ENCODE assay signal across 14 cellular contexts in genomic region chr1:47229031-47229831, GRCh38. TPM values are rescaled to one million over a fixed set of nuclear protein-coding genes. Genes with fewer than 3 reads are reported as not detected.
DNase-seq lines count a peak whose midpoint lies in the region; ATAC-seq lines count a peak whose summit lies in the region.
"Had no signal": no experiment of that assay in that cellular context is flagged by ENCODE, and none has a peak within 500 bp of the region (broad histone marks: within the 10 kb centered on the region; RNA-seq: fewer than 3 reads in every experiment).

No MANE protein-coding gene starts in this region.

- no peak overlapping the region for H3K27ac ChIP-seq in HUES64 (ENCODE audit: low read depth, low read length)
- peak overlapping the region; percentile 59 for H3K27ac ChIP-seq in caudate nucleus (ENCODE audit: low read depth, low read length)
- peak overlapping the region; percentile 49 for H3K27ac ChIP-seq in layer of hippocampus (ENCODE audit: low read depth, low read length)
- H3K27ac ChIP-seq: epithelial cell of prostate, HL-60 had no signal

- H3K9me3 ChIP-seq in HUES64 (ENCODE audit: insufficient read depth, low read depth, low read length) = no peaks in the 10 kb centered on the region

- ATAC-seq in stimulated activated naive B cell treated with anti-CD40 and anti-IgM and Interleukin-4, amounts not matched to agents 10 μg/mL and 1 μg/mL and 100 μg/mL, for 72 hours (replicated peaks) = no peak
- no peak for ATAC-seq in GM19324 (IDR thresholded peaks at IDR 0.05; ENCODE audit: low FRiP score, unreplicated experiment)
- ATAC-seq: activated CD8-positive, alpha-beta memory T cell treated with anti-CD3 and anti-CD28 coated beads, Interleukin-2, amount 10 ng/mL, durations not matched to agents 7 days and 5 days; left colon had no signal

- no peak overlapping the region for H3K9ac ChIP-seq in HUES64 (ENCODE audit: low read depth, low read length)

- H3K27me3 ChIP-seq in HUES64 (ENCODE audit: insufficient read depth, low read length) = peaks cover 100% of the 10 kb centered on the region
- peaks cover 49% of the 10 kb centered on the region for H3K27me3 ChIP-seq in layer of hippocampus (ENCODE audit: control insufficient read depth, insufficient read depth, low read length)

- H3K4me1 ChIP-seq in HUES64 (ENCODE audit: insufficient read depth, low read length) = peaks cover 38% of the 10 kb centered on the region

- H3K4me3 Mint-ChIP-seq in stimulated activated naive B cell treated with anti-CD40 and anti-IgM and Interleukin-4, amounts not matched to agents 10 μg/mL and 1 μg/mL and 100 μg/mL, for 72 hours = peak overlapping the region; percentile 29 to 62
- H3K4me3 Mint-ChIP-seq: activated CD8-positive, alpha-beta memory T cell treated with anti-CD3 and anti-CD28 coated beads, Interleukin-2, amount 10 ng/mL, durations not matched to agents 7 days and 5 days had no signal

- H3K4me1 Mint-ChIP-seq in stimulated activated naive B cell treated with anti-CD40 and anti-IgM and Interleukin-4, amounts not matched to agents 10 μg/mL and 1 μg/mL and 100 μg/mL, for 72 hours = peaks cover 24 to 37% of the 10 kb centered on the region in 2 donors

- peaks cover 0 to 4% of the 10 kb centered on the region in 2 donors for H3K36me3 Mint-ChIP-seq in stimulated activated naive B cell treated with anti-CD40 and anti-IgM and Interleukin-4, amounts not matched to agents 10 μg/mL and 1 μg/mL and 100 μg/mL, for 72 hours
- H3K36me3 Mint-ChIP-seq: activated CD8-positive, alpha-beta memory T cell treated with anti-CD3 and anti-CD28 coated beads, Interleukin-2, amount 10 ng/mL, durations not matched to agents 7 days and 5 days had no signal

- peak overlapping the region; percentile 37 for H3K27ac Mint-ChIP-seq in stimulated activated naive B cell treated with anti-CD40 and anti-IgM and Interleukin-4, amounts not matched to agents 10 μg/mL and 1 μg/mL and 100 μg/mL, for 72 hours
- H3K27ac Mint-ChIP-seq: activated CD8-positive, alpha-beta memory T cell treated with anti-CD3 and anti-CD28 coated beads, Interleukin-2, amount 10 ng/mL, durations not matched to agents 7 days and 5 days had no signal

- H3K36me3 ChIP-seq in HUES64 (ENCODE audit: insufficient read depth, low read length) = no peaks in the 10 kb centered on the region

- no peak for DNase-seq in caudate nucleus (lab: John Stamatoyannopoulos, UW)
- DNase-seq in stimulated activated naive B cell treated with anti-CD40 and anti-IgM and Interleukin-4, amounts not matched to agents 10 μg/mL and 1 μg/mL and 100 μg/mL, for 72 hours = no peak
- DNase-seq in globus pallidus (ENCODE audit: low spot score) = no peak
- no peak for DNase-seq in NOMO-1 (lab: John Stamatoyannopoulos, UW; ENCODE audit: unreplicated experiment in 2 of 2)
- DNase-seq in NCI-H2081 (lab: John Stamatoyannopoulos, UW) = no peak
- DNase-seq: activated CD8-positive, alpha-beta memory T cell treated with anti-CD3 and anti-CD28 coated beads, Interleukin-2, amount 10 ng/mL, durations not matched to agents 7 days and 5 days; left colon; NCI-H1092 treated with DMSO at 0.1 percent for 48 hours; NK-92 treated with Interleukin-12 subunit alpha and Interleukin-12 subunit beta, amount 100 ng/mL, for 24 hours had no signal

- H3K4me3 ChIP-seq in HUES64 (ENCODE audit: low read length) = peak overlapping the region; percentile 12

- H3K9me3 Mint-ChIP-seq in stimulated activated naive B cell treated with anti-CD40 and anti-IgM and Interleukin-4, amounts not matched to agents 10 μg/mL and 1 μg/mL and 100 μg/mL, for 72 hours = no peaks in the 10 kb centered on the region

- peaks cover 75 to 86% of the 10 kb centered on the region in 2 donors for H3K27me3 Mint-ChIP-seq in stimulated activated naive B cell treated with anti-CD40 and anti-IgM and Interleukin-4, amounts not matched to agents 10 μg/mL and 1 μg/mL and 100 μg/mL, for 72 hours

- 2% methylated on average over 32 of the region's 35 CpGs for WGBS in HUES64

RNA-seq across cellular contexts. Expression of gene TAL1, which starts 2.8 kb away (rescaled TPM):
- 0.15 TPM for polyA plus RNA-seq in HUES64 (2013, experiment 1 of 2)
- 0.06 TPM for polyA plus RNA-seq in HUES64 (2013, experiment 2 of 2)

RNA-seq across cellular contexts. Expression of gene PDZK1IP1, which starts 39.4 kb away (rescaled TPM):
- polyA plus RNA-seq in HUES64 (2013, experiment 1 of 2) = not detected
- polyA plus RNA-seq in HUES64 (2013, experiment 2 of 2) = not detected
